Comparison of ENCODE assay signal across 29 cellular contexts in the genomic region with DNA sequence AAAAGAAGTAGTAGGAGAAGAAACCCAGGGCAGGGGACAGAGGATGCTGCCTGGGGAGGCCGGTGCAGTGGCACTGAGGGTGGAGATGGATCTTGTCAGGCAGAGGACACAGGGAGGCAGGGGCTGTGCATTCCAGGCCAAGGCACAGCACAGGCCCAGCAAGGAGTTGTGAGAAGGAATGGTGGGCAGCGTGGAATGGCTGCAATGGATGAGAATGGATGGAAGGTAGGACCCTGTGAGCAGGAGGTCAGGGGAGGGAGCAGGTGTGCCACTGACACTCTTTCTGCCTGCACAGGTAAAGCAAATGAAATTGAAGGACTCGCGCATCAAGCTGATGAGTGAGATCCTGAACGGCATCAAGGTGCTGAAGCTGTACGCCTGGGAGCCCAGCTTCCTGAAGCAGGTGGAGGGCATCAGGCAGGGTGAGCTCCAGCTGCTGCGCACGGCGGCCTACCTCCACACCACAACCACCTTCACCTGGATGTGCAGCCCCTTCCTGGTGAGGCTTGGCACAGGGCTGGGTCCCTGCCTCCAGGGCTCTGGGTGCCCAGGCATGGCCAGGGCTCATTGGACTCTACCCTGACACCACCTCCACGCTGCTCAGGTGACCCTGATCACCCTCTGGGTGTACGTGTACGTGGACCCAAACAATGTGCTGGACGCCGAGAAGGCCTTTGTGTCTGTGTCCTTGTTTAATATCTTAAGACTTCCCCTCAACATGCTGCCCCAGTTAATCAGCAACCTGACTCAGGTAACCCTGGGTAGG. TPM values are rescaled to one million over a fixed set of nuclear protein-coding genes. Genes with fewer than 3 reads are reported as not detected.
DNase-seq lines count a peak whose midpoint lies in the region; ATAC-seq, FAIRE-seq and TF ChIP-seq lines count a peak whose summit lies in the region.
"Had no signal": no experiment of that assay in that cellular context is flagged by ENCODE, and none has a peak within 500 bp of the region (broad histone marks: within the 10 kb centered on the region; RNA-seq: fewer than 3 reads in every experiment).

No MANE protein-coding gene starts in this region.

- H3K4me2 ChIP-seq in MM.1S (ENCODE audit: low read depth, low read length): no peak overlapping the region

- H3K4me1 ChIP-seq in kidney (ENCODE audit: control insufficient read depth in 1 of 2, insufficient read depth in 1 of 2, low read depth in 1 of 2, low read length in 2 of 2): peaks cover 5 to 11% of the 10 kb centered on the region in 2 donors
- H3K4me1 ChIP-seq in upper lobe of right lung: peaks cover 5% of the 10 kb centered on the region
- no peaks in the 10 kb centered on the region for H3K4me1 ChIP-seq in MM.1S (ENCODE audit: low read length)

- intact Hi-C loops in kidney (cut with DNase I) (no loop called here), upper lobe of right lung (cut with DNase I) (no loop called here)

- H3K27ac ChIP-seq in kidney (ENCODE audit: low read depth in 2 of 2, low read length in 2 of 2) (no peak overlapping the region), upper lobe of right lung (no peak overlapping the region), MM.1S (ENCODE audit: low read length) (no peak overlapping the region)
- H3K27ac ChIP-seq: neural progenitor cell, parathyroid adenoma, transverse colon had no signal

- peak overlapping the region; percentile 33 for H3K27ac Mint-ChIP-seq in stimulated activated naive CD8-positive, alpha-beta T cell treated with anti-CD3 and anti-CD28 coated beads, Interleukin-15, Interleukin-2, amounts not matched to agents 100 ng/mL and 50 ng/mL, for 24 hours
- peak overlapping the region; percentile 67 for H3K27ac Mint-ChIP-seq in T-helper 17 cell
- H3K27ac Mint-ChIP-seq: activated naive CD4-positive, alpha-beta T cell treated with anti-CD3 and anti-CD28 coated beads, Interleukin-2, amount 10 ng/mL, durations not matched to agents 7 days and 5 days; activated T-helper 1 cell treated with anti-CD3 and anti-CD28 coated beads, Interleukin-12 subunit alpha, Interleukin-12 subunit beta, Interleukin-2, Interleukin-4 antibody, amounts not matched to agents 30 ng/mL and 10 ng/mL and 1 ng/mL, durations not matched to agents 14 hours and 24 hours and 36 hours; B cell; memory B cell; neural progenitor cell had no signal

- H2AFZ ChIP-seq in MM.1S (ENCODE audit: low read length): no peak overlapping the region
- H2AFZ ChIP-seq: parathyroid adenoma had no signal

- H3F3A ChIP-seq in MM.1S (ENCODE audit: insufficient read depth, low read length): no peaks in the 10 kb centered on the region

- H3K9ac ChIP-seq in kidney (ENCODE audit: low read length in 2 of 2) (no peak overlapping the region), MM.1S (ENCODE audit: low read length) (no peak overlapping the region)
- H3K9ac ChIP-seq: neural progenitor cell, parathyroid adenoma had no signal

- H3K9me2 ChIP-seq in MM.1S (replicated peaks; ENCODE audit: insufficient read depth, low read length): no peaks in the 10 kb centered on the region

- no peaks in the 10 kb centered on the region for H3K36me3 Mint-ChIP-seq in stimulated activated naive CD8-positive, alpha-beta T cell treated with anti-CD3 and anti-CD28 coated beads, Interleukin-15, Interleukin-2, amounts not matched to agents 100 ng/mL and 50 ng/mL, for 24 hours (ENCODE audit: low read depth)
- H3K36me3 Mint-ChIP-seq in T-helper 17 cell (ENCODE audit: low read depth): no peaks in the 10 kb centered on the region
- H3K36me3 Mint-ChIP-seq: activated naive CD4-positive, alpha-beta T cell treated with anti-CD3 and anti-CD28 coated beads, Interleukin-2, amount 10 ng/mL, durations not matched to agents 7 days and 5 days; CD4-positive, alpha-beta memory T cell; memory B cell; neural progenitor cell had no signal

- H3K4me3 Mint-ChIP-seq in stimulated activated naive CD8-positive, alpha-beta T cell treated with anti-CD3 and anti-CD28 coated beads, Interleukin-15, Interleukin-2, amounts not matched to agents 100 ng/mL and 50 ng/mL, for 24 hours: no peak overlapping the region
- H3K4me3 Mint-ChIP-seq in T-helper 17 cell: peak overlapping the region; percentile 69
- H3K4me3 Mint-ChIP-seq: activated naive CD4-positive, alpha-beta T cell treated with anti-CD3 and anti-CD28 coated beads, Interleukin-2, amount 10 ng/mL, durations not matched to agents 7 days and 5 days; activated T-helper 1 cell treated with anti-CD3 and anti-CD28 coated beads, Interleukin-12 subunit alpha, Interleukin-12 subunit beta, Interleukin-2, Interleukin-4 antibody, amounts not matched to agents 30 ng/mL and 10 ng/mL and 1 ng/mL, durations not matched to agents 14 hours and 24 hours and 36 hours; B cell; CD4-positive, alpha-beta memory T cell; memory B cell had no signal

- H3K4me3 ChIP-seq in kidney (ENCODE audit: low read length in 2 of 2): no peak overlapping the region
- H3K4me3 ChIP-seq in upper lobe of right lung: no peak overlapping the region
- H3K4me3 ChIP-seq in MM.1S (ENCODE audit: low read length): no peak overlapping the region
- H3K4me3 ChIP-seq: GM12878, neural progenitor cell, transverse colon had no signal

- H3K4me1 Mint-ChIP-seq in stimulated activated naive CD8-positive, alpha-beta T cell treated with anti-CD3 and anti-CD28 coated beads, Interleukin-15, Interleukin-2, amounts not matched to agents 100 ng/mL and 50 ng/mL, for 24 hours (ENCODE audit: low read depth): no peaks in the 10 kb centered on the region
- peaks cover 20% of the 10 kb centered on the region for H3K4me1 Mint-ChIP-seq in T-helper 17 cell
- H3K4me1 Mint-ChIP-seq: B cell, memory B cell had no signal

- no peaks in the 10 kb centered on the region for H3K27me3 Mint-ChIP-seq in stimulated activated naive CD8-positive, alpha-beta T cell treated with anti-CD3 and anti-CD28 coated beads, Interleukin-15, Interleukin-2, amounts not matched to agents 100 ng/mL and 50 ng/mL, for 24 hours
- no peaks in the 10 kb centered on the region for H3K27me3 Mint-ChIP-seq in T-helper 17 cell
- H3K27me3 Mint-ChIP-seq: CD4-positive, alpha-beta memory T cell had no signal

- TF ChIP-seq CTCF in kidney (IDR thresholded peaks at IDR 0.05; ENCODE audit: borderline replicate concordance, extremely low read depth, insufficient read depth) (no peak), upper lobe of right lung (IDR thresholded peaks at IDR 0.05) (no peak), MM.1S (IDR thresholded peaks at IDR 0.05; ENCODE audit: low read length) (no peak)

- H3K27me3 ChIP-seq in upper lobe of right lung (no peaks in the 10 kb centered on the region), MM.1S (replicated peaks; ENCODE audit: insufficient read depth, low read length) (no peaks in the 10 kb centered on the region)
- H3K27me3 ChIP-seq: neural progenitor cell, transverse colon had no signal

- no peaks in the 10 kb centered on the region for H3K9me3 ChIP-seq in T-helper 17 cell (ENCODE audit: control insufficient read depth, low read length, poor library complexity, severe bottlenecking)
- H3K9me3 ChIP-seq in kidney (ENCODE audit: control insufficient read depth in 1 of 2, low read length in 2 of 2): no peaks in the 10 kb centered on the region
- no peaks in the 10 kb centered on the region for H3K9me3 ChIP-seq in upper lobe of right lung
- H3K9me3 ChIP-seq in MM.1S (replicated peaks; ENCODE audit: insufficient read depth, low read length): no peaks in the 10 kb centered on the region
- H3K9me3 ChIP-seq: transverse colon had no signal

- DNase-seq in stimulated activated naive CD8-positive, alpha-beta T cell treated with anti-CD3 and anti-CD28 coated beads, Interleukin-15, Interleukin-2, amounts not matched to agents 100 U/mL and 50 U/mL, for 24 hours: no peak
- DNase-seq in T-helper 17 cell (no peak), kidney (peak; percentile 48), upper lobe of right lung (no peak), activated gamma-delta T cell (lab: John Stamatoyannopoulos, UW) (no peak), MM.1S (no peak)
- DNase-seq: activated CD4-positive, alpha-beta T cell treated with anti-CD3 and anti-CD28 coated beads, Interleukin-2, amount 50 U/mL, for 48 hours; activated CD8-positive, alpha-beta memory T cell treated with anti-CD3 and anti-CD28 coated beads, Interleukin-2, amount 50 U/mL, for 4 hours; CD4-positive, alpha-beta memory T cell; hypothalamus; Kasumi-1; MV-4-11; NCI-H1436; NCI-H345; NCI-H748 treated with DMSO at 0.1 percent for 48 hours; right cardiac atrium; stimulated activated CD4-positive, alpha-beta T cell treated with anti-CD3 and anti-CD28 coated beads, Interleukin-4, amount 100 ng/mL, for 1 hour; T-helper 2 cell; transverse colon had no signal

- no peaks in the 10 kb centered on the region for H3K79me2 ChIP-seq in MM.1S (ENCODE audit: low read length)
- H3K79me2 ChIP-seq: parathyroid adenoma had no signal

- H3K36me3 ChIP-seq in kidney (ENCODE audit: control insufficient read depth in 1 of 2, insufficient read depth in 2 of 2, low read length in 2 of 2): no peaks in the 10 kb centered on the region
- H3K36me3 ChIP-seq in upper lobe of right lung: no peaks in the 10 kb centered on the region
- no peaks in the 10 kb centered on the region for H3K36me3 ChIP-seq in MM.1S (replicated peaks; ENCODE audit: insufficient read depth, low read length)
- H3K36me3 ChIP-seq: neural progenitor cell, transverse colon had no signal

- no peaks in the 10 kb centered on the region for H4K20me1 ChIP-seq in MM.1S (ENCODE audit: insufficient read depth, low read length)

- no peak for ATAC-seq in stimulated activated naive CD8-positive, alpha-beta T cell treated with anti-CD3 and anti-CD28 coated beads, Interleukin-15, Interleukin-2, amounts not matched to agents 100 U/mL and 50 U/mL, for 24 hours
- no peak for ATAC-seq in T-helper 17 cell
- ATAC-seq in upper lobe of right lung: peak; percentile 7
- no peak for ATAC-seq in GM19351 (IDR thresholded peaks at IDR 0.05; ENCODE audit: unreplicated experiment)
- ATAC-seq: GM12878 had no signal

- H3K9me3 Mint-ChIP-seq in stimulated activated naive CD8-positive, alpha-beta T cell treated with anti-CD3 and anti-CD28 coated beads, Interleukin-15, Interleukin-2, amounts not matched to agents 100 ng/mL and 50 ng/mL, for 24 hours: no peaks in the 10 kb centered on the region
- H3K9me3 Mint-ChIP-seq: activated naive CD4-positive, alpha-beta T cell treated with anti-CD3 and anti-CD28 coated beads, Interleukin-2, amount 10 ng/mL, durations not matched to agents 7 days and 5 days; activated T-helper 1 cell treated with anti-CD3 and anti-CD28 coated beads, Interleukin-12 subunit alpha, Interleukin-12 subunit beta, Interleukin-2, Interleukin-4 antibody, amounts not matched to agents 30 ng/mL and 10 ng/mL and 1 ng/mL, durations not matched to agents 14 hours and 24 hours and 36 hours; CD4-positive, alpha-beta memory T cell; memory B cell; neural progenitor cell had no signal

- FAIRE-seq in kidney (lab: Jason Lieb, UNC): no peak
- FAIRE-seq: bronchial epithelial cell, GM12878 had no signal

RNA-seq across cellular contexts. Expression of a gene that starts 32.8 kb away (rescaled TPM):
- total RNA-seq in T-helper 17 cell: 10 to 100 TPM in 1 of 2 donors, 1 to 10 TPM in 1; 3.3 to 58.0 TPM
- 156 TPM for total RNA-seq in kidney
- polyA plus RNA-seq in kidney (ENCODE audit: insufficient read depth, low read depth, low replicate concordance): 9.3 TPM
- 65.4 TPM for total RNA-seq in upper lobe of right lung
- total RNA-seq: activated T-helper 1 cell treated with anti-CD3 and anti-CD28 coated beads, Interleukin-12 subunit alpha, Interleukin-12 subunit beta, Interleukin-2, Interleukin-4 antibody, amounts not matched to agents 30 ng/mL and 10 ng/mL and 1 ng/mL, durations not matched to agents 14 hours and 24 hours and 36 hours had no signal
- polyA plus RNA-seq: CD4-positive, alpha-beta memory T cell had no signal

RNA-seq across cellular contexts. Expression of a gene that starts 40.3 kb away (rescaled TPM):
- total RNA-seq in T-helper 17 cell (10 to 100 TPM; 24.3 to 25.6 TPM), kidney (37.6 TPM), upper lobe of right lung (57.7 TPM)
- polyA plus RNA-seq in kidney (ENCODE audit: insufficient read depth, low read depth, low replicate concordance): 15.8 TPM

RNA-seq across cellular contexts. Expression of a gene that starts 52.0 kb away (rescaled TPM):
- total RNA-seq in T-helper 17 cell (100 to 1,000 TPM; 129 to 155 TPM), kidney (91.9 TPM), upper lobe of right lung (105 TPM)
- polyA plus RNA-seq in kidney (ENCODE audit: insufficient read depth, low read depth, low replicate concordance): 74.3 TPM
